ENCODE assay signal across 15 cellular contexts in genomic region chr14:42855159-42855558, GRCh38.
DNase-seq lines count a peak whose midpoint lies in the region; TF ChIP-seq lines count a peak whose summit lies in the region.
"Had no signal": no experiment of that assay in that cellular context is flagged by ENCODE, and none has a peak within 500 bp of the region (broad histone marks: within the 10 kb centered on the region; RNA-seq: fewer than 3 reads in every experiment).

No MANE protein-coding gene starts in this region.

- no peaks in the 10 kb centered on the region for H3K9me3 ChIP-seq in colonic mucosa
- H3K9me3 ChIP-seq: BLaER1, body of pancreas, HAP-1, suprapubic skin had no signal

- H3K4me1 ChIP-seq in colonic mucosa = no peaks in the 10 kb centered on the region
- H3K4me1 ChIP-seq: body of pancreas, HAP-1, suprapubic skin had no signal

- H3K36me3 ChIP-seq in colonic mucosa = no peaks in the 10 kb centered on the region
- H3K36me3 ChIP-seq: BLaER1, HAP-1, suprapubic skin had no signal

- H3K4me3 ChIP-seq in fibroblast of the aortic adventitia (ENCODE audit: low read depth, low read length) = no peak overlapping the region
- H3K4me3 ChIP-seq in colonic mucosa = no peak overlapping the region
- H3K4me3 ChIP-seq: BLaER1, body of pancreas, HAP-1, suprapubic skin had no signal

- intact Hi-C loops in colonic mucosa (cut with DNase I) = no loop called here

- in situ Hi-C loops in KBM-7 (cut with MboI; ENCODE audit: low pct_unique_long_range_greater_than_20kb, low sequenced_read_pairs) = no loop called here

- no peak overlapping the region for H3K9ac ChIP-seq in colonic mucosa (ENCODE audit: low read depth in 2 of 2, low read length in 2 of 2)
- H3K9ac ChIP-seq: BLaER1 had no signal

- no peak overlapping the region for H3K27ac ChIP-seq in colonic mucosa
- H3K27ac ChIP-seq: BLaER1, body of pancreas, suprapubic skin had no signal

- no peak for TF ChIP-seq CTCF in fibroblast of the aortic adventitia (IDR thresholded peaks at IDR 0.05; ENCODE audit: insufficient read depth, low read length)
- no peak for TF ChIP-seq CTCF in colonic mucosa (IDR thresholded peaks at IDR 0.05)

- DNase-seq in KBM-7 (peak; percentile 17), OCI-M1 (lab: John Stamatoyannopoulos, UW) (peak; percentile 68), fibroblast of the aortic adventitia (ENCODE audit: low read depth) (peak; percentile 22), pons (ENCODE audit: low spot score) (peak; percentile 10), colonic mucosa (no peak), DMS53 (lab: John Stamatoyannopoulos, UW) (no peak), putamen (ENCODE audit: low spot score) (no peak)
- DNase-seq: activated CD4-positive, alpha-beta memory T cell treated with anti-CD3 and anti-CD28 coated beads, Interleukin-2, amount 10 ng/mL, durations not matched to agents 7 days and 5 days; activated effector memory CD4-positive, alpha-beta T cell treated with anti-CD3 and anti-CD28 coated beads, Interleukin-2, amount 50 U/mL, for 16 hours; body of pancreas; NCI-H1930; NCI-H526 had no signal

- H3K27me3 ChIP-seq in colonic mucosa = no peaks in the 10 kb centered on the region
- H3K27me3 ChIP-seq: BLaER1, body of pancreas, suprapubic skin had no signal

Comparison
In these comparisons a context has a peak if more than half of its experiments do, and no peak if none do; other contexts are left out.
1. DNase-seq: peak in KBM-7 (single experiment), OCI-M1 (single experiment), fibroblast of the aortic adventitia (single experiment) and pons (single experiment); none in colonic mucosa (single experiment), DMS53 (single experiment) and putamen (single experiment).